ENCODE assay signal across 8 cellular contexts in the genomic region with DNA sequence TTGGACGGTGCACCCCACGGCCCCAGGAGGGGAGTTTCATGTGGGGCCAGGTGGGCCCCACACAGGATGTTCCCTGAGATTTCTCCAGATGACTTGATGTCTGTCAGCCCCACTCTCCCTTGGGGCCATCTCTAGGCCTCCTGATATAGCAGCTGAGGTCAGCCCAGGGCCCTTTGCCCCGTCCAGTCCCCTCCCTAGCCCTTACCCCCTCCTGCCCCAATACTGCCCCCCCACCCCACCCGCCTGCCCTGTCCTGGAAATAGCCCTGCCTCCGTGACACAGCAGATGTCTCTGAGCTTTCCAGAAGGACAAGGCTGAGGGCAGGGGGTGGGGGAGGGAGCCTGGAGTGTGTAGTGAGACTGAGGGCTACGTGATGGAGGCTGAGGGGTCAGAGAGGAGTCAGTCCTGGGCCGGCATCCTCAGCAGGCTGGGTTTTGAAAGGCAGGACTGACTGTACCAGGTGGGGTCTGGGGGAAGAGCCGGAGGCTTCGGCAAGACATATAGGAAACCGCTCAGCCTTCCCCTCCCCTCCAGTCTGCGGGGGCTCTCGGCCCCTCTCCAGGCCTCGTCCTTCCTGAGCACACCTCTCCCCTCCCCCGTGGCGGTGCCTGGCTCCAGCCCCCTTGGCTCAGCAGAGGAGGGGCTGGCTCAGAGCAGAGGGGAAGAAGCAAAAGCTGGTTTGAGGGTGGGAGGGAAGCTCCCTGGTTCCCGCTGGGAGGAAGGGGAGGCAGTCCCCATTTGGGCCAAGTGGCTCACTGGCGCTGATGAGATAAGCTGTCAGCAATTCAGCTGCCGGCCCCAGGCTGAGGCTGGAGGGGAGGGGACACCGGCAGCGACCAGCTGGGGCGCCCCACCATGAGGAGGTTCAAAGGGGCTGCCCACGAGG. TPM values are rescaled to one million over a fixed set of nuclear protein-coding genes. Genes with fewer than 3 reads are reported as not detected.
DNase-seq lines count a peak whose midpoint lies in the region; ATAC-seq and TF ChIP-seq lines count a peak whose summit lies in the region.

No MANE protein-coding gene starts in this region.

- H3K27me3 Mint-ChIP-seq in glutamatergic neuron (ENCODE audit: unreplicated experiment) (peaks cover 21% of the 10 kb centered on the region), T-cell (peaks cover 21 to 35% of the 10 kb centered on the region in 2 donors)

- peaks cover 4% of the 10 kb centered on the region for H3F3A ChIP-seq in DOHH2 (ENCODE audit: control insufficient read depth, insufficient read depth)

- intact Hi-C loops in OCI-LY7 (cut with micrococcal nuclease; ENCODE audit: unreplicated experiment) (no loop called here), psoas muscle (cut with DNase I) (loop anchor here in 1 of 2 donors (5.0 kb wide), 1 partner anchor 90 kb away; no protein-coding TSS in a partner anchor)

- ATAC-seq in psoas muscle (peak; percentile 0 to 18 (median 1)), T-cell (replicated peaks in 1 of 4) (no peak), GM18873 (IDR thresholded peaks at IDR 0.05; ENCODE audit: low FRiP score, unreplicated experiment) (no peak)

- H3K9me2 ChIP-seq in DOHH2 (replicated peaks; ENCODE audit: control insufficient read depth, low read length) = no peaks in the 10 kb centered on the region
- H3K9me2 ChIP-seq in OCI-LY7 (ENCODE audit: insufficient read depth, low read length) = no peaks in the 10 kb centered on the region

- POLR2A ChIA-PET in OCI-LY7 (lab: Charles Lee) (interaction anchor here (0.5 to 1.2 kb wide), 3 partner anchors 40 to 310 kb away, joined by 3 to 4 read pairs (median 3); no protein-coding TSS in a partner anchor), T-cell (lab: Charles Lee) (no interaction called here)

- no peak for TF ChIP-seq CTCF in DOHH2 (IDR thresholded peaks at IDR 0.05; ENCODE audit: low read depth, low read length, poor library complexity, severe bottlenecking)
- TF ChIP-seq CTCF in OCI-LY7 (conservative IDR thresholded peaks at IDR 0.05; ENCODE audit: low read length) = no peak
- TF ChIP-seq CTCF in glutamatergic neuron (IDR thresholded peaks at IDR 0.05; ENCODE audit: partially characterized antibody, unreplicated experiment) = no peak
- no peak for TF ChIP-seq CTCF in psoas muscle (IDR thresholded peaks at IDR 0.05)

- H3K27me3 ChIP-seq in DOHH2 (ENCODE audit: control insufficient read depth, low read length) (peaks cover 28% of the 10 kb centered on the region), psoas muscle (ENCODE audit: insufficient read depth in 3 of 3, low read length in 2 of 3) (no peaks in the 10 kb centered on the region)

- peaks cover 16% of the 10 kb centered on the region for H3K9me3 Mint-ChIP-seq in glutamatergic neuron (ENCODE audit: unreplicated experiment)
- H3K9me3 Mint-ChIP-seq in T-cell = no peaks in the 10 kb centered on the region

- DNase-seq in OCI-LY7 (ENCODE audit: low spot score) (peak; percentile 7), glutamatergic neuron (peak; percentile 86), psoas muscle (peak; percentile 62 to 80), T-cell (no peak)
- no peak for DNase-seq in stimulated activated CD4-positive, alpha-beta T cell treated with anti-CD3 and anti-CD28 coated beads, Interleukin-4, amount 100 ng/mL, for 1 hour
- no peak for DNase-seq in stimulated activated CD4-positive, alpha-beta T cell treated with anti-CD3 and anti-CD28 coated beads, Interleukin-2, amount 100 ng/mL, for 24 hours

- H3K4me1 Mint-ChIP-seq in glutamatergic neuron (ENCODE audit: low read depth, unreplicated experiment) (peaks cover 23% of the 10 kb centered on the region), T-cell (peaks cover 12 to 18% (median 15%) of the 10 kb centered on the region in 3 donors)

- BruUV-seq in OCI-LY7 (replicated peaks; lab: Mats Ljungman, UMichigan) = no TSS peak

- CTCF ChIA-PET in OCI-LY7 (lab: Charles Lee; ENCODE audit: unreplicated experiment) = interaction anchor here (0.6 kb wide), 2 partner anchors 13 to 195 kb away, joined by 3 to 7 read pairs; no protein-coding TSS in a partner anchor
- CTCF ChIA-PET in T-cell (lab: Charles Lee) = interaction anchor here in 1 of 2 donors (0.6 to 0.7 kb wide), 2 partner anchors 9 to 40 kb away, joined by 4 to 7 read pairs; no protein-coding TSS in a partner anchor

- no peaks in the 10 kb centered on the region for H3K36me3 ChIP-seq in DOHH2 (ENCODE audit: control insufficient read depth, low read length)
- H3K36me3 ChIP-seq in OCI-LY7 (ENCODE audit: insufficient read depth, low read length) = no peaks in the 10 kb centered on the region
- H3K36me3 ChIP-seq in psoas muscle (ENCODE audit: insufficient read depth in 1 of 2, low read depth in 1 of 2) = peaks cover 4 to 63% of the 10 kb centered on the region in 2 donors

- H3K4me1 ChIP-seq in DOHH2 (ENCODE audit: control insufficient read depth, low read length) (peaks cover 44% of the 10 kb centered on the region), OCI-LY7 (ENCODE audit: insufficient read depth, low read length, poor library complexity, severe bottlenecking) (peaks cover 14% of the 10 kb centered on the region), psoas muscle (peaks cover 47% of the 10 kb centered on the region)

- H3K4me3 ChIP-seq in DOHH2 (ENCODE audit: low read length) (peak overlapping the region; percentile 64), OCI-LY7 (ENCODE audit: low read depth, low read length, poor library complexity, severe bottlenecking) (no peak overlapping the region), psoas muscle (peak overlapping the region; percentile 89)

- 2 to 8% (median 4%) methylated on average over 17 to 22 of the region's 22 CpGs for WGBS in psoas muscle, 3 donors

- H2AFZ ChIP-seq in OCI-LY7 (ENCODE audit: low read length) = no peak overlapping the region

- H3K27ac Mint-ChIP-seq in glutamatergic neuron (ENCODE audit: unreplicated experiment) = peak overlapping the region; percentile 98
- no peak overlapping the region for H3K27ac Mint-ChIP-seq in T-cell

- H3K79me2 ChIP-seq in DOHH2 (ENCODE audit: control insufficient read depth, low read length) (no peaks in the 10 kb centered on the region), OCI-LY7 (ENCODE audit: insufficient read depth, low read depth, low read length) (no peaks in the 10 kb centered on the region)

- H4K20me1 ChIP-seq in DOHH2 (ENCODE audit: control insufficient read depth, insufficient read depth, low read depth, low read length) = no peaks in the 10 kb centered on the region
- H4K20me1 ChIP-seq in OCI-LY7 (ENCODE audit: insufficient read depth, low read length) = no peaks in the 10 kb centered on the region

- H3K9me3 ChIP-seq in DOHH2 (ENCODE audit: control insufficient read depth, insufficient read depth, low read length) (no peaks in the 10 kb centered on the region), OCI-LY7 (ENCODE audit: low read length) (no peaks in the 10 kb centered on the region), psoas muscle (no peaks in the 10 kb centered on the region)

- H3K4me2 ChIP-seq in DOHH2 (ENCODE audit: low read length) = peak overlapping the region; percentile 96
- peak overlapping the region; percentile 33 for H3K4me2 ChIP-seq in OCI-LY7 (ENCODE audit: low read length)

- H3K36me3 Mint-ChIP-seq in glutamatergic neuron (ENCODE audit: unreplicated experiment) (peaks cover 6% of the 10 kb centered on the region), T-cell (no peaks in the 10 kb centered on the region)

- peak overlapping the region; percentile 57 for H3K27ac ChIP-seq in DOHH2 (ENCODE audit: low read depth, low read length)
- no peak overlapping the region for H3K27ac ChIP-seq in OCI-LY7 (ENCODE audit: low read depth, low read length, poor library complexity, severe bottlenecking)
- peak overlapping the region; percentile 100 for H3K27ac ChIP-seq in psoas muscle

- H3K4me3 Mint-ChIP-seq in glutamatergic neuron (ENCODE audit: unreplicated experiment) (peak overlapping the region; percentile 88), T-cell (peak overlapping the region in 1 of 3 donors; percentile 79)

RNA-seq across cellular contexts. Expression of a gene that starts 2.0 kb away (rescaled TPM):
- total RNA-seq in OCI-LY7 (2014; rRNA removed; shearing (Covaris generic)) = 0.03 and 0.05 TPM in 2 replicates
- total RNA-seq in OCI-LY7 (2022) (0.06 TPM in 2 replicates), glutamatergic neuron (ENCODE audit: unreplicated experiment) (241 TPM), psoas muscle (1,000 to 10,000 TPM; 2,884 to 6,311 (median 4,401) TPM), T-cell (under 1 TPM; 0.05 to 0.93 (median 0.38) TPM)
- 1,000 to 10,000 TPM; 1,080 to 4,011 (median 1,658) TPM for polyA plus RNA-seq in psoas muscle

RNA-seq across cellular contexts. Expression of a gene that starts 30.4 kb away (rescaled TPM):
- 84.9 and 108 TPM in 2 replicates for total RNA-seq in OCI-LY7 (2014; rRNA removed; shearing (Covaris generic))
- 149 and 155 TPM in 2 replicates for total RNA-seq in OCI-LY7 (2022)
- 133 TPM for total RNA-seq in glutamatergic neuron (ENCODE audit: unreplicated experiment)
- total RNA-seq in psoas muscle = 100 to 1,000 TPM; 103 to 210 (median 131) TPM
- 100 to 1,000 TPM; 141 to 156 (median 143) TPM for polyA plus RNA-seq in psoas muscle
- total RNA-seq in T-cell = 10 to 100 TPM; 62.6 to 78.1 (median 75.5) TPM

RNA-seq across cellular contexts. Expression of a gene that starts 40.5 kb away (rescaled TPM):
- total RNA-seq in OCI-LY7 (2014; rRNA removed; shearing (Covaris generic)) = 11.0 and 11.7 TPM in 2 replicates
- total RNA-seq in OCI-LY7 (2022) (33.5 and 38.7 TPM in 2 replicates), glutamatergic neuron (ENCODE audit: unreplicated experiment) (202 TPM), psoas muscle (10 to 100 TPM in 2 of 4 donors, 1 to 10 TPM in 2; 3.9 to 15.7 (median 11.7) TPM), T-cell (10 to 100 TPM in 4 of 5 donors, 1 to 10 TPM in 1; 7.6 to 15.7 (median 14.6) TPM)
- 10 to 100 TPM; 13.4 to 24.5 (median 15.5) TPM for polyA plus RNA-seq in psoas muscle

RNA-seq across cellular contexts. Expression of a gene that starts 56.6 kb away (rescaled TPM):
- not detected in 2 replicates for total RNA-seq in OCI-LY7 (2014; rRNA removed; shearing (Covaris generic))
- not detected in 2 replicates for total RNA-seq in OCI-LY7 (2022)
- total RNA-seq in glutamatergic neuron (ENCODE audit: unreplicated experiment) = not detected
- total RNA-seq in psoas muscle = not detected
- under 1 TPM in 1 of 3 donors, not detected in 2; 0.10 TPM for polyA plus RNA-seq in psoas muscle
- not detected for total RNA-seq in T-cell

Comparison
In these comparisons a context has a peak if more than half of its experiments do, and no peak if none do; other contexts are left out.
1. DNase-seq: peak in OCI-LY7 (single experiment), glutamatergic neuron (single experiment) and psoas muscle (2 of 2); none in T-cell (0 of 34), stimulated activated CD4-positive, alpha-beta T cell treated with anti-CD3 and anti-CD28 coated beads, Interleukin-4, amount 100 ng/mL, for 1 hour (single experiment) and stimulated activated CD4-positive, alpha-beta T cell treated with anti-CD3 and anti-CD28 coated beads, Interleukin-2, amount 100 ng/mL, for 24 hours (0 of 2).
2. ATAC-seq: peak in psoas muscle (4 of 4); none in T-cell (0 of 4) and GM18873 (single experiment).
3. RNA of a gene that starts 2.0 kb away (total RNA-seq): 2,884 to 6,311 TPM in psoas muscle and 241 TPM in glutamatergic neuron (single experiment); 0.05 to 0.93 TPM in T-cell and 0.03 to 0.06 TPM in OCI-LY7; every median in the first group is over 100 times any median in the second.